ENCODE assay signal across 1 cellular context in the genomic region with DNA sequence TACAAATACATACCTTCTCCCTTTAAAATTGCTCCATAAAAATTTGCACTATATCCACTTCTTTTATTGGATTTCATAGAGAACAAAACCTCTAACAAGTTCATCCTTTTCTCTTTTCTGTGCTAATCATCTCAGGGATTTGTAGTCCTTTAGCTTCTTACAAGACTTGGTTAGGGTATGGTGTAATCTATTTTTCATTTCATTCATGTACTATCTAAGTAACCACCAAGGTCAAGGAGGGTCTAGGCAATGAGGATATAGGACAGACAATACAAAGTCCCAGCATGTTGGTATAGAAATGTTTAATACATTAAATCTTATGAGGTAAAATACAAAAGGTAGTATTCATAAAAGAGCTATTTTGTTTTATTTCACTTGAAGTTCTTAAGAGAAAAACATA.
TF ChIP-seq lines count a peak whose summit lies in the region.

No MANE protein-coding gene starts in this region.

TF ChIP-seq in WTC11, 78 proteins besides CTCF, POLR2A, EP300 and RAD21 (continued from another document):
- no peak for TF ChIP-seq PRDM15 (CRISPR knock-in tag; IDR thresholded peaks at IDR 0.05)
- TF ChIP-seq ATF1 (CRISPR knock-in tag; IDR thresholded peaks at IDR 0.05) = no peak
- no peak for TF ChIP-seq KAT7 (CRISPR knock-in tag; IDR thresholded peaks at IDR 0.05; ENCODE audit: borderline replicate concordance)
- TF ChIP-seq IRF2 (CRISPR knock-in tag; IDR thresholded peaks at IDR 0.05; ENCODE audit: borderline replicate concordance, low read depth) = no peak
